15 cellular contexts compared by ENCODE assay signal in genomic region chr2:181190711-181191110, GRCh38.
A peak's percentile ranks its signal among the peaks of the same experiment; 100 is the strongest.
DNase-seq lines count a peak whose midpoint lies in the region; ATAC-seq and TF ChIP-seq lines count a peak whose summit lies in the region.
"Had no signal": no experiment of that assay in that cellular context is flagged by ENCODE, and none has a peak within 500 bp of the region (broad histone marks: within the 10 kb centered on the region; RNA-seq: fewer than 3 reads in every experiment).

No MANE protein-coding gene starts in this region.

- H3K4me1 Mint-ChIP-seq in activated naive CD8-positive, alpha-beta T cell (ENCODE audit: low read depth) = peaks cover 37% of the 10 kb centered on the region
- H3K4me1 Mint-ChIP-seq in activated naive CD8-positive, alpha-beta T cell treated with anti-CD3 and anti-CD28 coated beads for 36 hours = peaks cover 35% of the 10 kb centered on the region
- H3K4me1 Mint-ChIP-seq: nephron progenitor cell had no signal

- H3K27me3 ChIP-seq in thyroid gland (no peaks in the 10 kb centered on the region), suprapubic skin (no peaks in the 10 kb centered on the region), heart right ventricle (no peaks in the 10 kb centered on the region)
- H3K27me3 ChIP-seq: vagina had no signal

- H3K9me3 ChIP-seq in thyroid gland (no peaks in the 10 kb centered on the region), suprapubic skin (no peaks in the 10 kb centered on the region), heart right ventricle (no peaks in the 10 kb centered on the region)
- H3K9me3 ChIP-seq: vagina had no signal

- WGBS in thyroid gland, 2 donors = 25% methylated on average over 1 of the region's 1 CpG
- 30% methylated on average over 1 of the region's 1 CpG for WGBS in suprapubic skin
- WGBS in heart right ventricle, 2 donors = 21 to 24% methylated on average over 1 of the region's 1 CpG

- intact Hi-C loops in thyroid gland (cut with DNase I) (no loop called here), heart right ventricle (cut with DNase I) (no loop called here)

- peaks cover 9% of the 10 kb centered on the region for H3K36me3 Mint-ChIP-seq in activated naive CD8-positive, alpha-beta T cell
- peaks cover 12% of the 10 kb centered on the region for H3K36me3 Mint-ChIP-seq in activated naive CD8-positive, alpha-beta T cell treated with anti-CD3 and anti-CD28 coated beads for 36 hours

- H3K27ac ChIP-seq in thyroid gland (no peak overlapping the region), suprapubic skin (no peak overlapping the region), heart right ventricle (no peak overlapping the region)
- H3K27ac ChIP-seq: vagina had no signal

- H3K4me1 ChIP-seq in thyroid gland = no peaks in the 10 kb centered on the region
- no peaks in the 10 kb centered on the region for H3K4me1 ChIP-seq in suprapubic skin
- H3K4me1 ChIP-seq in heart right ventricle = no peaks in the 10 kb centered on the region
- H3K4me1 ChIP-seq: vagina had no signal

- H3K27me3 Mint-ChIP-seq in activated naive CD8-positive, alpha-beta T cell = no peaks in the 10 kb centered on the region
- H3K27me3 Mint-ChIP-seq in activated naive CD8-positive, alpha-beta T cell treated with anti-CD3 and anti-CD28 coated beads for 36 hours = no peaks in the 10 kb centered on the region

- no peak overlapping the region for H3K4me3 ChIP-seq in foreskin fibroblast (ENCODE audit: low read depth in 1 of 2, low read length in 2 of 2)
- H3K4me3 ChIP-seq in thyroid gland (replicated peaks in 1 of 3) = no peak overlapping the region
- H3K4me3 ChIP-seq in suprapubic skin = no peak overlapping the region
- H3K4me3 ChIP-seq in heart right ventricle = no peak overlapping the region
- H3K4me3 ChIP-seq: GM12878, lung, vagina had no signal

- peaks cover 5% of the 10 kb centered on the region for H3K9me3 Mint-ChIP-seq in activated naive CD8-positive, alpha-beta T cell (ENCODE audit: low read depth)
- peaks cover 5% of the 10 kb centered on the region for H3K9me3 Mint-ChIP-seq in activated naive CD8-positive, alpha-beta T cell treated with anti-CD3 and anti-CD28 coated beads for 36 hours
- H3K9me3 Mint-ChIP-seq: nephron progenitor cell had no signal

- H3K36me3 ChIP-seq in thyroid gland = no peaks in the 10 kb centered on the region
- H3K36me3 ChIP-seq in suprapubic skin = no peaks in the 10 kb centered on the region
- H3K36me3 ChIP-seq in heart right ventricle = no peaks in the 10 kb centered on the region
- H3K36me3 ChIP-seq: vagina had no signal

- TF ChIP-seq POLR2A in thyroid gland (IDR thresholded peaks at IDR 0.05) (no peak), suprapubic skin (IDR thresholded peaks at IDR 0.05) (no peak)

- TF ChIP-seq CTCF in foreskin fibroblast (IDR thresholded peaks at IDR 0.05; ENCODE audit: low read depth, low read length) (no peak), thyroid gland (IDR thresholded peaks at IDR 0.05) (no peak), suprapubic skin (IDR thresholded peaks at IDR 0.05) (no peak), heart right ventricle (IDR thresholded peaks at IDR 0.05) (no peak)

- ATAC-seq in GM18868 (IDR thresholded peaks at IDR 0.05; ENCODE audit: unreplicated experiment) = no peak
- ATAC-seq in heart right ventricle = no peak
- ATAC-seq: GM12878 had no signal

- H3K27ac Mint-ChIP-seq in activated naive CD8-positive, alpha-beta T cell = peak overlapping the region; percentile 22
- no peak overlapping the region for H3K27ac Mint-ChIP-seq in activated naive CD8-positive, alpha-beta T cell treated with anti-CD3 and anti-CD28 coated beads for 36 hours
- H3K27ac Mint-ChIP-seq: nephron progenitor cell had no signal

- TF ChIP-seq EP300 in suprapubic skin (IDR thresholded peaks at IDR 0.05) = no peak

- DNase-seq in activated naive CD8-positive, alpha-beta T cell treated with anti-CD3 and anti-CD28 coated beads for 36 hours = no peak
- peak; percentile 52 to 80 for DNase-seq in foreskin fibroblast
- no peak for DNase-seq in thyroid gland
- no peak for DNase-seq in suprapubic skin (ENCODE audit: low spot score in 2 of 2)
- no peak for DNase-seq in heart right ventricle
- DNase-seq: activated effector memory CD4-positive, alpha-beta T cell treated with anti-CD3 and anti-CD28 coated beads, Interleukin-2, amount 50 U/mL, for 16 hours; H7; nephron progenitor cell; RPMI8226 had no signal

- H3K4me3 Mint-ChIP-seq in activated naive CD8-positive, alpha-beta T cell = peak overlapping the region; percentile 17
- no peak overlapping the region for H3K4me3 Mint-ChIP-seq in activated naive CD8-positive, alpha-beta T cell treated with anti-CD3 and anti-CD28 coated beads for 36 hours
- H3K4me3 Mint-ChIP-seq: nephron progenitor cell had no signal

TF ChIP-seq in PFSK-1, 5 proteins besides CTCF, POLR2A, EP300 and RAD21:
- no peak; a peak in 1 of 4 replicates for TF ChIP-seq REST (IDR thresholded peaks at IDR 0.05; ENCODE audit: insufficient read depth in 1 of 2, low read depth in 2 of 2, low read length in 2 of 2)
- no peak for TF ChIP-seq TAF1 (IDR thresholded peaks at IDR 0.05; ENCODE audit: borderline replicate concordance, insufficient read depth, low read length)
- peak; percentile 92; the same call in 1 of the 2 replicates for TF ChIP-seq SIN3A (IDR thresholded peaks at IDR 0.05; ENCODE audit: borderline replicate concordance, insufficient read depth, low read length)
- peak; percentile 66 for TF ChIP-seq POLR2AphosphoS5 (IDR thresholded peaks at IDR 0.05; ENCODE audit: low read depth, low read length)
- peak; percentile 35 for TF ChIP-seq FOXP2 (optimal IDR thresholded peaks at IDR 0.05; ENCODE audit: borderline replicate concordance, extremely low read depth, extremely low read length, insufficient read depth)

Comparison
In these comparisons a context has a peak if more than half of its experiments do, and no peak if none do; other contexts are left out.
1. DNase-seq: peak in foreskin fibroblast (2 of 2); none in activated naive CD8-positive, alpha-beta T cell treated with anti-CD3 and anti-CD28 coated beads for 36 hours (single experiment), thyroid gland (0 of 2), suprapubic skin (0 of 2) and heart right ventricle (0 of 2).